11 cellular contexts compared by ENCODE assay signal in the genomic region with DNA sequence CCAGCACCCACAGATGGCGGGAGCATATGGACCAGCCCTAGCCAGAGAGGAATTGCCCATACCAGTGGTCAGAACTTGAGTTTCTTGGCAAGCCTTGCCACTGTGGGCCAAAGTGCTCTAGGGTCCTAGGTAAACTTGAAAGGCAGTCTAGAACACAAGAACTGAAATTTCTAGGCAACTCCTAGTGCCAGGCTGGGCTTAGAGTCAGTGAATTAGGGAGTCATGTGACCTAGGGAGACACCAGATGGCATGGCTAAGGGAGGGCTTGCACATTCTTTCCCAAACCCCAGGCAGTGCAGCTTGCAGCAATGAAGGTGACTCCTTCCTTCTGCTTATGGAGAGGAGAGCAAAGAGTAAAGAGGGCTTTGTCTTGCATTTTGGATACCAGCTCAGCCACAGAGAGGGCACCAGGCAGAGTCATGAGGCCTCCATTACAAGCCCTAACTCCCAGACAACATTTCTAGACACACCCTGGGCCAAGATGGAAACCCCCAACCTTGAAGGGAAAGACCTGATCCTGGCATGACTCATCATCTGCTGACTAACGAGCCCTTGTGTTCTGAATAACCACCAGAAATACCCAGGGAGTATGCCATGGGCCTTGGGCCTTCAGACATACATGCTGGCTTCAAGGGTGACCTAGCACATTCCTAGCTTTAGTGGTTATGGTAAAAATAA. TPM values are rescaled to one million over a fixed set of nuclear protein-coding genes. Genes with fewer than 3 reads are reported as not detected.
DNase-seq lines count a peak whose midpoint lies in the region; ATAC-seq, FAIRE-seq and TF ChIP-seq lines count a peak whose summit lies in the region.
"Had no signal": no experiment of that assay in that cellular context is flagged by ENCODE, and none has a peak within 500 bp of the region (broad histone marks: within the 10 kb centered on the region; RNA-seq: fewer than 3 reads in every experiment).

No MANE protein-coding gene starts in this region.

- H3K27ac ChIP-seq in breast epithelium (no peak overlapping the region), gastrocnemius medialis (no peak overlapping the region)

- CTCF ChIA-PET in MCF 10A (lab: Yijun Ruan, JAX) = interaction anchor here (0.6 kb wide), 1 partner anchor 932 kb away, joined by 3 read pairs; no protein-coding TSS in a partner anchor
- CTCF ChIA-PET in Caco-2 (lab: Charles Lee) = no interaction called here
- CTCF ChIA-PET in WTC11 (lab: Charles Lee) = no interaction called here

- H3K27ac Mint-ChIP-seq in MCF 10A (ENCODE audit: low read depth, unreplicated experiment) (no peak overlapping the region), Caco-2 (ENCODE audit: unreplicated experiment) (no peak overlapping the region), WTC11 (no peak overlapping the region)
- no peak overlapping the region for H3K27ac Mint-ChIP-seq in stimulated activated naive B cell treated with anti-CD40 and anti-IgM and Interleukin-4, amounts not matched to agents 10 μg/mL and 1 μg/mL and 100 μg/mL, for 72 hours
- H3K27ac Mint-ChIP-seq: CD8-positive, alpha-beta T cell had no signal

- H3K4me1 ChIP-seq in breast epithelium = no peaks in the 10 kb centered on the region
- no peaks in the 10 kb centered on the region for H3K4me1 ChIP-seq in Caco-2
- no peaks in the 10 kb centered on the region for H3K4me1 ChIP-seq in gastrocnemius medialis

- TF ChIP-seq CTCF in MCF 10A (IDR thresholded peaks at IDR 0.05; ENCODE audit: unreplicated experiment) = no peak
- TF ChIP-seq CTCF in breast epithelium (IDR thresholded peaks at IDR 0.05) = no peak
- TF ChIP-seq CTCF in Caco-2 (IDR thresholded peaks at IDR 0.05; ENCODE audit: insufficient read depth in 1 of 2, low read depth in 1 of 2, low read length in 1 of 2, severe bottlenecking in 1 of 2, unreplicated experiment in 1 of 2) = no peak
- no peak for TF ChIP-seq CTCF in WTC11 (IDR thresholded peaks at IDR 0.05)
- no peak for TF ChIP-seq CTCF in gastrocnemius medialis (IDR thresholded peaks at IDR 0.05 in 4 of 5, conservative IDR thresholded peaks at IDR 0.05 in 1 of 5)

- FAIRE-seq in RCC 7860 (lab: Jason Lieb, UNC) = no peak

- TF ChIP-seq POLR2A in breast epithelium (IDR thresholded peaks at IDR 0.05) (no peak), gastrocnemius medialis (IDR thresholded peaks at IDR 0.05) (no peak)

- peaks cover 16% of the 10 kb centered on the region for H3K9me3 Mint-ChIP-seq in MCF 10A (ENCODE audit: unreplicated experiment)
- peaks cover 9 to 13% of the 10 kb centered on the region in 2 donors for H3K9me3 Mint-ChIP-seq in stimulated activated naive B cell treated with anti-CD40 and anti-IgM and Interleukin-4, amounts not matched to agents 10 μg/mL and 1 μg/mL and 100 μg/mL, for 72 hours
- H3K9me3 Mint-ChIP-seq in Caco-2 (ENCODE audit: unreplicated experiment) = peaks cover 9% of the 10 kb centered on the region
- H3K9me3 Mint-ChIP-seq in WTC11 = peaks cover 60% of the 10 kb centered on the region

- H3K9me3 ChIP-seq in breast epithelium (peaks cover 9 to 14% of the 10 kb centered on the region in 2 donors), Caco-2 (no peaks in the 10 kb centered on the region), gastrocnemius medialis (no peaks in the 10 kb centered on the region)

- H3K36me3 Mint-ChIP-seq in MCF 10A (ENCODE audit: insufficient read depth, unreplicated experiment) (no peaks in the 10 kb centered on the region), Caco-2 (ENCODE audit: insufficient read depth, unreplicated experiment) (no peaks in the 10 kb centered on the region), WTC11 (peaks cover 14% of the 10 kb centered on the region)
- peaks cover 0 to 1% of the 10 kb centered on the region in 2 donors for H3K36me3 Mint-ChIP-seq in stimulated activated naive B cell treated with anti-CD40 and anti-IgM and Interleukin-4, amounts not matched to agents 10 μg/mL and 1 μg/mL and 100 μg/mL, for 72 hours
- H3K36me3 Mint-ChIP-seq: CD8-positive, alpha-beta T cell had no signal

- POLR2A ChIA-PET in MCF 10A (lab: Yijun Ruan, JAX) (no interaction called here), Caco-2 (lab: Charles Lee) (no interaction called here), WTC11 (lab: Charles Lee) (no interaction called here)

- no peak overlapping the region for H3K4me3 ChIP-seq in breast epithelium
- no peak overlapping the region for H3K4me3 ChIP-seq in Caco-2 (ENCODE audit: low read depth, low read length)
- H3K4me3 ChIP-seq in gastrocnemius medialis = no peak overlapping the region

- intact Hi-C loops in MCF 10A (cut with micrococcal nuclease) = no loop called here
- intact Hi-C loops in breast epithelium (cut with DNase I; ENCODE audit: low total_unique reads) = no loop called here
- intact Hi-C loops in Caco-2 (cut with micrococcal nuclease; ENCODE audit: unreplicated experiment) = no loop called here
- intact Hi-C loops in gastrocnemius medialis (cut with DNase I; ENCODE audit: low total_unique reads) = no loop called here

- H3K4me3 Mint-ChIP-seq in MCF 10A (ENCODE audit: unreplicated experiment) = no peak overlapping the region
- no peak overlapping the region for H3K4me3 Mint-ChIP-seq in stimulated activated naive B cell treated with anti-CD40 and anti-IgM and Interleukin-4, amounts not matched to agents 10 μg/mL and 1 μg/mL and 100 μg/mL, for 72 hours
- no peak overlapping the region for H3K4me3 Mint-ChIP-seq in Caco-2 (ENCODE audit: unreplicated experiment)
- H3K4me3 Mint-ChIP-seq in WTC11 = no peak overlapping the region
- H3K4me3 Mint-ChIP-seq: CD8-positive, alpha-beta T cell had no signal

- no peaks in the 10 kb centered on the region for H3K27me3 Mint-ChIP-seq in MCF 10A (ENCODE audit: insufficient read depth, unreplicated experiment)
- H3K27me3 Mint-ChIP-seq in stimulated activated naive B cell treated with anti-CD40 and anti-IgM and Interleukin-4, amounts not matched to agents 10 μg/mL and 1 μg/mL and 100 μg/mL, for 72 hours = no peaks in the 10 kb centered on the region
- peaks cover 8% of the 10 kb centered on the region for H3K27me3 Mint-ChIP-seq in Caco-2 (ENCODE audit: insufficient read depth, unreplicated experiment)
- H3K27me3 Mint-ChIP-seq in WTC11 (ENCODE audit: low read depth) = peaks cover 6% of the 10 kb centered on the region

- BruUV-seq in MCF 10A (replicated peaks; lab: Mats Ljungman, UMichigan) (no TSS peak), Caco-2 (replicated peaks; lab: Mats Ljungman, UMichigan) (no TSS peak)

- H3K36me3 ChIP-seq in breast epithelium = no peaks in the 10 kb centered on the region
- no peaks in the 10 kb centered on the region for H3K36me3 ChIP-seq in Caco-2 (ENCODE audit: control insufficient read depth, insufficient read depth, low read length)
- H3K36me3 ChIP-seq in gastrocnemius medialis = no peaks in the 10 kb centered on the region

- DNase-seq in MCF 10A (ENCODE audit: unreplicated experiment) = peak; percentile 63
- no peak for DNase-seq in breast epithelium (ENCODE audit: low spot score in 2 of 2)
- DNase-seq in RCC 7860 (ENCODE audit: low spot score) = peak; percentile 69
- peak; percentile 24 for DNase-seq in stimulated activated naive B cell treated with anti-CD40 and anti-IgM and Interleukin-4, amounts not matched to agents 10 μg/mL and 1 μg/mL and 100 μg/mL, for 72 hours
- no peak for DNase-seq in Caco-2
- no peak for DNase-seq in WTC11 (ENCODE audit: low spot score)
- no peak for DNase-seq in gastrocnemius medialis
- DNase-seq: CD8-positive, alpha-beta T cell had no signal

- ATAC-seq in HG02884 (IDR thresholded peaks at IDR 0.05; ENCODE audit: unreplicated experiment) (peak; percentile 92), WTC11 (no peak), gastrocnemius medialis (no peak)
- ATAC-seq in stimulated activated naive B cell treated with anti-CD40 and anti-IgM and Interleukin-4, amounts not matched to agents 10 μg/mL and 1 μg/mL and 100 μg/mL, for 72 hours (replicated peaks) = peak; percentile 65 to 95
- ATAC-seq: CD8-positive, alpha-beta T cell had no signal

- H3K4me1 Mint-ChIP-seq in MCF 10A (ENCODE audit: insufficient read depth, unreplicated experiment) = peaks cover 4% of the 10 kb centered on the region
- peaks cover 0 to 2% of the 10 kb centered on the region in 2 donors for H3K4me1 Mint-ChIP-seq in stimulated activated naive B cell treated with anti-CD40 and anti-IgM and Interleukin-4, amounts not matched to agents 10 μg/mL and 1 μg/mL and 100 μg/mL, for 72 hours
- no peaks in the 10 kb centered on the region for H3K4me1 Mint-ChIP-seq in Caco-2 (ENCODE audit: low read depth, unreplicated experiment)
- H3K4me1 Mint-ChIP-seq in WTC11 = no peaks in the 10 kb centered on the region

- H3K27me3 ChIP-seq in breast epithelium (no peaks in the 10 kb centered on the region), Caco-2 (replicated peaks; ENCODE audit: control insufficient read depth, insufficient read depth, low read length) (no peaks in the 10 kb centered on the region), gastrocnemius medialis (no peaks in the 10 kb centered on the region)

- in situ Hi-C loops in gastrocnemius medialis (cut with MboI; ENCODE audit: low sequenced_read_pairs in 4 of 4) = no loop called here

TF ChIP-seq in WTC11, 78 proteins besides CTCF, POLR2A, EP300 and RAD21 (continues in another document):
- TF ChIP-seq NR1H2 (CRISPR knock-in tag; IDR thresholded peaks at IDR 0.05) (no peak), CREM (CRISPR knock-in tag; IDR thresholded peaks at IDR 0.05) (no peak)
- TF ChIP-seq, protein P1, sequence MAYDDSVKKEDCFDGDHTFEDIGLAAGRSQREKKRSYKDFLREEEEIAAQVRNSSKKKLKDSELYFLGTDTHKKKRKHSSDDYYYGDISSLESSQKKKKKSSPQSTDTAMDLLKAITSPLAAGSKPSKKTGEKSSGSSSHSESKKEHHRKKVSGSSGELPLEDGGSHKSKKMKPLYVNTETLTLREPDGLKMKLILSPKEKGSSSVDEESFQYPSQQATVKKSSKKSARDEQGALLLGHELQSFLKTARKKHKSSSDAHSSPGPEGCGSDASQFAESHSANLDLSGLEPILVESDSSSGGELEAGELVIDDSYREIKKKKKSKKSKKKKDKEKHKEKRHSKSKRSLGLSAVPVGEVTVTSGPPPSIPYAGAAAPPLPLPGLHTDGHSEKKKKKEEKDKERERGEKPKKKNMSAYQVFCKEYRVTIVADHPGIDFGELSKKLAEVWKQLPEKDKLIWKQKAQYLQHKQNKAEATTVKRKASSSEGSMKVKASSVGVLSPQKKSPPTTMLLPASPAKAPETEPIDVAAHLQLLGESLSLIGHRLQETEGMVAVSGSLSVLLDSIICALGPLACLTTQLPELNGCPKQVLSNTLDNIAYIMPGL (CRISPR knock-in tag; IDR thresholded peaks at IDR 0.05) = no peak

RNA-seq across cellular contexts. Expression of a gene that starts 19.2 kb away (rescaled TPM):
- not detected in 2 replicates for total RNA-seq in MCF 10A (2022)
- not detected for total RNA-seq in breast epithelium
- total RNA-seq in Caco-2 (2022) = not detected in 2 replicates
- total RNA-seq in WTC11 (2021) = not detected in 3 replicates
- not detected for total RNA-seq in gastrocnemius medialis
- total RNA-seq: CD8-positive, alpha-beta T cell; posterior vena cava; subcutaneous adipose tissue had no signal

RNA-seq across cellular contexts. Expression of a gene that starts 29.9 kb away (rescaled TPM):
- total RNA-seq in MCF 10A (2022) (not detected in 2 replicates), breast epithelium (not detected), Caco-2 (2022) (not detected in 2 replicates), WTC11 (2021) (not detected in 3 replicates), gastrocnemius medialis (not detected)
- total RNA-seq: CD8-positive, alpha-beta T cell; posterior vena cava; subcutaneous adipose tissue had no signal

RNA-seq across cellular contexts. Expression of a gene that starts 42.5 kb away (rescaled TPM):
- total RNA-seq in MCF 10A (2022) (not detected in 2 replicates), breast epithelium (not detected), Caco-2 (2022) (not detected in 2 replicates), WTC11 (2021) (not detected in 3 replicates), gastrocnemius medialis (not detected)
- total RNA-seq: CD8-positive, alpha-beta T cell; posterior vena cava; subcutaneous adipose tissue had no signal

RNA-seq across cellular contexts. Expression of a gene that starts 45.4 kb away (rescaled TPM):
- not detected in 2 replicates for total RNA-seq in MCF 10A (2022)
- total RNA-seq in breast epithelium = not detected
- total RNA-seq in Caco-2 (2022) = not detected in 2 replicates
- total RNA-seq in WTC11 (2021) = 0.27 TPM in 1 of 3 replicates, not detected in the others
- not detected for total RNA-seq in gastrocnemius medialis
- total RNA-seq: CD8-positive, alpha-beta T cell; posterior vena cava; subcutaneous adipose tissue had no signal

Comparison
In these comparisons a context has a peak if more than half of its experiments do, and no peak if none do; other contexts are left out.
1. DNase-seq: peak in MCF 10A (single experiment), RCC 7860 (single experiment) and stimulated activated naive B cell treated with anti-CD40 and anti-IgM and Interleukin-4, amounts not matched to agents 10 μg/mL and 1 μg/mL and 100 μg/mL, for 72 hours (single experiment); none in breast epithelium (0 of 2), Caco-2 (0 of 2), WTC11 (single experiment) and gastrocnemius medialis (0 of 2).
2. ATAC-seq: peak in HG02884 (single experiment) and stimulated activated naive B cell treated with anti-CD40 and anti-IgM and Interleukin-4, amounts not matched to agents 10 μg/mL and 1 μg/mL and 100 μg/mL, for 72 hours (2 of 2); none in WTC11 (single experiment) and gastrocnemius medialis (0 of 2).